ENCODE assay signal across 9 cellular contexts in the genomic region with DNA sequence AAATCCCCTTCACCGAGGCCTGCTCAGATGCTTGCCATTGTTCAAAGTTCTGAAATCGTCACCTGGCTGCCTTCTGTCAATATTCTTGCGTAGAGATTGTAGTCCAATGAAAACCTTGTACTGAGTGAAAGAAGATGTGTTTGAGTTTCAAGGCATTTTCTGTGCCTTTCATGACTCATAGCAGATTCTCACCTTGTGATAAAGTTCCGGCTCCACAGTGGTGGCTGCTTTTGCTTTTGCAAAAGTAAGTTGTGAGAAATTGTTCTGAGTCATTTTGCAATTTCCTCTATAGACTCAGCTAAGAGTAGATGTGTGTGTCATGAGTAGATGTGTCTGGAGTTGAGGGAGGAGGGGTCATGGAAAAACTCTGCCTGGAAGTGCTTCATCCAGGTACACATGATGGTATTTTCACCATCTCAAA. TPM values are rescaled to one million over a fixed set of nuclear protein-coding genes. Genes with fewer than 3 reads are reported as not detected.
DNase-seq lines count a peak whose midpoint lies in the region; ATAC-seq and TF ChIP-seq lines count a peak whose summit lies in the region.
"Had no signal": no experiment of that assay in that cellular context is flagged by ENCODE, and none has a peak within 500 bp of the region (broad histone marks: within the 10 kb centered on the region; RNA-seq: fewer than 3 reads in every experiment).

No MANE protein-coding gene starts in this region.

- DNase-seq in CD4-positive, alpha-beta T cell: no peak
- DNase-seq in activated CD8-positive, alpha-beta T cell treated with anti-CD3 and anti-CD28 coated beads for 36 hours: peak; percentile 78
- DNase-seq in immature natural killer cell (peak in 1 of 3 donors; percentile 60), T1000 (lab: John Stamatoyannopoulos, UW) (no peak), OCI-M1 (lab: John Stamatoyannopoulos, UW) (no peak), NCI-H1417 treated with DMSO at 0.1 percent for 48 hours (lab: John Stamatoyannopoulos, UW) (no peak)

- peaks cover 6% of the 10 kb centered on the region for H3K4me1 Mint-ChIP-seq in CD4-positive, alpha-beta T cell (ENCODE audit: low read depth)
- peaks cover 18% of the 10 kb centered on the region for H3K4me1 Mint-ChIP-seq in activated CD8-positive, alpha-beta T cell treated with anti-CD3 and anti-CD28 coated beads for 36 hours (ENCODE audit: low read depth)
- H3K4me1 Mint-ChIP-seq in immature natural killer cell: peaks cover 9 to 11% of the 10 kb centered on the region in 2 donors

- no peak overlapping the region for H3K4me3 Mint-ChIP-seq in CD4-positive, alpha-beta T cell
- peak overlapping the region; percentile 8 for H3K4me3 Mint-ChIP-seq in activated CD8-positive, alpha-beta T cell treated with anti-CD3 and anti-CD28 coated beads for 36 hours
- peak overlapping the region in 3 of 5 donors; percentile 2 to 75 (median 34) for H3K4me3 Mint-ChIP-seq in immature natural killer cell

- H3K9me3 Mint-ChIP-seq in CD4-positive, alpha-beta T cell: no peaks in the 10 kb centered on the region
- no peaks in the 10 kb centered on the region for H3K9me3 Mint-ChIP-seq in activated CD8-positive, alpha-beta T cell treated with anti-CD3 and anti-CD28 coated beads for 36 hours
- H3K9me3 Mint-ChIP-seq in immature natural killer cell: peaks cover 0 to 2% (median 0%) of the 10 kb centered on the region in 6 donors

- peak overlapping the region; percentile 40 for H3K27ac Mint-ChIP-seq in CD4-positive, alpha-beta T cell
- H3K27ac Mint-ChIP-seq in activated CD8-positive, alpha-beta T cell treated with anti-CD3 and anti-CD28 coated beads for 36 hours: peak overlapping the region; percentile 77
- H3K27ac Mint-ChIP-seq in immature natural killer cell: peak overlapping the region; percentile 59 to 88 (median 74)

- peak; percentile 71 for ATAC-seq in CD4-positive, alpha-beta T cell (ENCODE audit: poor library complexity)
- ATAC-seq in GM19463 (IDR thresholded peaks at IDR 0.05; ENCODE audit: unreplicated experiment) (peak; percentile 89), HG03460 (IDR thresholded peaks at IDR 0.05; ENCODE audit: unreplicated experiment) (peak; percentile 95)
- peak; percentile 98 for ATAC-seq in activated CD8-positive, alpha-beta T cell treated with anti-CD3 and anti-CD28 coated beads for 36 hours

- POLR2A ChIA-PET in CD4-positive, alpha-beta T cell (lab: Charles Lee): no interaction called here
- POLR2A ChIA-PET in activated CD8-positive, alpha-beta T cell treated with anti-CD3 and anti-CD28 coated beads for 36 hours (lab: Charles Lee): interaction anchor here (0.7 to 1.2 kb wide), 3 partner anchors 17 to 400 kb away, joined by 3 to 4 read pairs (median 3); no protein-coding TSS in a partner anchor

- no peaks in the 10 kb centered on the region for H3K27me3 ChIP-seq in CD4-positive, alpha-beta T cell (ENCODE audit: control insufficient read depth, insufficient read depth, low read length)

- intact Hi-C loops in CD4-positive, alpha-beta T cell (cut with DNase I, micrococcal nuclease): no loop called here
- intact Hi-C loops in activated CD8-positive, alpha-beta T cell treated with anti-CD3 and anti-CD28 coated beads for 36 hours (cut with micrococcal nuclease): no loop called here

- H3K9me3 ChIP-seq in CD4-positive, alpha-beta T cell (ENCODE audit: control insufficient read depth, low read length): no peaks in the 10 kb centered on the region

- TF ChIP-seq CTCF in CD4-positive, alpha-beta T cell (IDR thresholded peaks at IDR 0.05): no peak
- no peak for TF ChIP-seq CTCF in activated CD8-positive, alpha-beta T cell treated with anti-CD3 and anti-CD28 coated beads for 36 hours (IDR thresholded peaks at IDR 0.05)

- H3K27me3 Mint-ChIP-seq in CD4-positive, alpha-beta T cell: no peaks in the 10 kb centered on the region
- H3K27me3 Mint-ChIP-seq in activated CD8-positive, alpha-beta T cell treated with anti-CD3 and anti-CD28 coated beads for 36 hours: peaks cover 4% of the 10 kb centered on the region
- peaks cover 2 to 4% (median 4%) of the 10 kb centered on the region in 3 donors for H3K27me3 Mint-ChIP-seq in immature natural killer cell (ENCODE audit: low read depth in 3 of 3)

- CTCF ChIA-PET in CD4-positive, alpha-beta T cell (lab: Charles Lee): no interaction called here
- CTCF ChIA-PET in activated CD8-positive, alpha-beta T cell treated with anti-CD3 and anti-CD28 coated beads for 36 hours (lab: Charles Lee): interaction anchor here (0.9 kb wide), 1 partner anchor 35 kb away, joined by 3 read pairs; no protein-coding TSS in a partner anchor

- no peaks in the 10 kb centered on the region for H3K36me3 Mint-ChIP-seq in CD4-positive, alpha-beta T cell (ENCODE audit: low read depth)
- no peaks in the 10 kb centered on the region for H3K36me3 Mint-ChIP-seq in activated CD8-positive, alpha-beta T cell treated with anti-CD3 and anti-CD28 coated beads for 36 hours (ENCODE audit: low read depth)
- H3K36me3 Mint-ChIP-seq in immature natural killer cell: no peaks in the 10 kb centered on the region

- H3K27ac ChIP-seq in CD4-positive, alpha-beta T cell (ENCODE audit: low read depth, low read length): no peak overlapping the region

RNA-seq across cellular contexts. Expression of a gene that starts 39.8 kb away (rescaled TPM):
- total RNA-seq in CD4-positive, alpha-beta T cell: not detected
- total RNA-seq in activated CD8-positive, alpha-beta T cell treated with anti-CD3 and anti-CD28 coated beads for 36 hours: not detected
- not detected for polyA plus RNA-seq in immature natural killer cell
- total RNA-seq: mononuclear cell had no signal
